In genomic region chr16:28064150-28064549, GRCh38 we compare ENCODE assay signal across 13 cellular contexts. TPM values are rescaled to one million over a fixed set of nuclear protein-coding genes. Genes with fewer than 3 reads are reported as not detected.
"Had no signal": no experiment of that assay in that cellular context is flagged by ENCODE, and none has a peak within 500 bp of the region (broad histone marks: within the 10 kb centered on the region; RNA-seq: fewer than 3 reads in every experiment).

No MANE protein-coding gene starts in this region.

- H3K36me3 ChIP-seq: spleen, upper lobe of left lung had no signal

- H3K9me3 ChIP-seq: psoas muscle, spleen, upper lobe of left lung had no signal

- H3K27ac Mint-ChIP-seq: activated T-helper 1 cell treated with anti-CD3 and anti-CD28 coated beads, Interleukin-12 subunit alpha, Interleukin-12 subunit beta, Interleukin-2, Interleukin-4 antibody, amounts not matched to agents 30 ng/mL and 10 ng/mL and 1 ng/mL, durations not matched to agents 14 hours and 24 hours and 36 hours; dendritic cell treated with granulocyte-macrophage colony-stimulating factor and Interleukin-4, amounts not matched to agents 40 ng/mL and 50 ng/mL, for 4 days; stimulated activated naive B cell treated with anti-CD40 and anti-IgM and Interleukin-4, amounts not matched to agents 10 μg/mL and 1 μg/mL and 100 μg/mL, for 72 hours had no signal

- H3K4me3 Mint-ChIP-seq: activated T-helper 1 cell treated with anti-CD3 and anti-CD28 coated beads, Interleukin-12 subunit alpha, Interleukin-12 subunit beta, Interleukin-2, Interleukin-4 antibody, amounts not matched to agents 30 ng/mL and 10 ng/mL and 1 ng/mL, durations not matched to agents 14 hours and 24 hours and 36 hours; dendritic cell treated with granulocyte-macrophage colony-stimulating factor and Interleukin-4, amounts not matched to agents 40 ng/mL and 50 ng/mL, for 4 days; stimulated activated naive B cell treated with anti-CD40 and anti-IgM and Interleukin-4, amounts not matched to agents 10 μg/mL and 1 μg/mL and 100 μg/mL, for 72 hours had no signal

- DNase-seq: activated CD4-positive, alpha-beta T cell treated with anti-CD3 and anti-CD28 coated beads for 4 hours; activated naive CD4-positive, alpha-beta T cell; central memory CD4-positive, alpha-beta T cell; erythroblast; naive B cell; psoas muscle; stimulated activated CD4-positive, alpha-beta T cell treated with anti-CD3 and anti-CD28 coated beads, Interleukin-1b, Interleukin-23, amount 100 ng/mL, for 48 hours; stimulated activated naive B cell treated with anti-CD40 and anti-IgM and Interleukin-4, amounts not matched to agents 10 μg/mL and 1 μg/mL and 100 μg/mL, for 72 hours; upper lobe of left lung had no signal

- H3K36me3 Mint-ChIP-seq: naive B cell; stimulated activated naive B cell treated with anti-CD40 and anti-IgM and Interleukin-4, amounts not matched to agents 10 μg/mL and 1 μg/mL and 100 μg/mL, for 72 hours had no signal

- ATAC-seq: sciatic nerve had no signal

- H3K27ac ChIP-seq: psoas muscle, spleen, upper lobe of left lung had no signal

- H3K9me3 Mint-ChIP-seq: activated T-helper 1 cell treated with anti-CD3 and anti-CD28 coated beads, Interleukin-12 subunit alpha, Interleukin-12 subunit beta, Interleukin-2, Interleukin-4 antibody, amounts not matched to agents 30 ng/mL and 10 ng/mL and 1 ng/mL, durations not matched to agents 14 hours and 24 hours and 36 hours; dendritic cell treated with granulocyte-macrophage colony-stimulating factor and Interleukin-4, amounts not matched to agents 40 ng/mL and 50 ng/mL, for 4 days; naive B cell; stimulated activated naive B cell treated with anti-CD40 and anti-IgM and Interleukin-4, amounts not matched to agents 10 μg/mL and 1 μg/mL and 100 μg/mL, for 72 hours had no signal

RNA-seq across cellular contexts. Expression of gene GSG1L, which starts 0.6 kb away (rescaled TPM):
- total RNA-seq: activated T-helper 1 cell treated with anti-CD3 and anti-CD28 coated beads, Interleukin-12 subunit alpha, Interleukin-12 subunit beta, Interleukin-2, Interleukin-4 antibody, amounts not matched to agents 30 ng/mL and 10 ng/mL and 1 ng/mL, durations not matched to agents 14 hours and 24 hours and 36 hours had no signal
